Comparison of ENCODE assay signal across 23 cellular contexts in genomic region chrX:10387011-10387410, GRCh38.
A peak's percentile ranks its signal among the peaks of the same experiment; 100 is the strongest.
DNase-seq lines count a peak whose midpoint lies in the region; ATAC-seq, FAIRE-seq and TF ChIP-seq lines count a peak whose summit lies in the region.
"Had no signal": no experiment of that assay in that cellular context is flagged by ENCODE, and none has a peak within 500 bp of the region (broad histone marks: within the 10 kb centered on the region; RNA-seq: fewer than 3 reads in every experiment).

No MANE protein-coding gene starts in this region.

- TF ChIP-seq EP300 in A549 (IDR thresholded peaks at IDR 0.05), result no peak

- POLR2A ChIA-PET in A549 (lab: Yijun Ruan, JAX), result no interaction called here

- H3K4me1 ChIP-seq in A549, result no peaks in the 10 kb centered on the region
- H3K4me1 ChIP-seq in mammary epithelial cell (ENCODE audit: insufficient read depth, low read length), result no peaks in the 10 kb centered on the region
- H3K4me1 ChIP-seq: right lobe of liver, upper lobe of left lung had no signal

- H3K27me3 ChIP-seq in mammary epithelial cell (ENCODE audit: insufficient read depth, low read length), result no peaks in the 10 kb centered on the region
- H3K27me3 ChIP-seq: cardiac muscle cell, right lobe of liver, upper lobe of left lung had no signal

- no peaks in the 10 kb centered on the region for H3K9me3 ChIP-seq in A549
- H3K9me3 ChIP-seq in mammary epithelial cell (replicated peaks; ENCODE audit: insufficient read depth, low read length), result no peaks in the 10 kb centered on the region
- H3K9me3 ChIP-seq: right lobe of liver, upper lobe of left lung had no signal

- no peaks in the 10 kb centered on the region for H4K20me1 ChIP-seq in mammary epithelial cell (ENCODE audit: insufficient read depth, low read length)
- H4K20me1 ChIP-seq: BLaER1 treated with 17β-estradiol and CSF1 and Interleukin-3, amounts not matched to agents 10 nM and 100 nM had no signal

- in situ Hi-C loops in mammary epithelial cell (cut with MboI; ENCODE audit: low sequenced_read_pairs in 2 of 2) (no loop called here), ACHN (cut with HindIII; ENCODE audit: low pct_ligation_motif_present, low pct_unique_long_range_greater_than_20kb, low sequenced_read_pairs) (no loop called here)

- TF ChIP-seq CTCF in A549 (IDR thresholded peaks at IDR 0.05) (no peak), mammary epithelial cell (conservative IDR thresholded peaks at IDR 0.05 in 1 of 2, IDR thresholded peaks at IDR 0.05 in 1 of 2; ENCODE audit: extremely low read depth in 1 of 2, insufficient read depth in 1 of 2, low read depth in 1 of 2, low read length in 2 of 2) (no peak), fibroblast of villous mesenchyme (IDR thresholded peaks at IDR 0.05; ENCODE audit: insufficient read depth, low read depth, low read length) (no peak)

- dilution Hi-C loops in mammary epithelial cell (cut with HindIII; ENCODE audit: low sequenced_read_pairs), result no loop called here

- DNase-seq in A549 (ENCODE audit: low read depth in 1 of 2, low spot score in 1 of 2), result peak in 1 of 2 experiments; percentile 2
- peak; percentile 30 for DNase-seq in HCEC 1CT
- peak; percentile 55 for DNase-seq in mammary epithelial cell
- DNase-seq in fibroblast of villous mesenchyme (ENCODE audit: low read depth), result peak; percentile 62
- DNase-seq in substantia nigra (lab: John Stamatoyannopoulos, UW), result no peak
- no peak for DNase-seq in ACHN
- DNase-seq in globus pallidus (ENCODE audit: low spot score), result no peak
- DNase-seq: activated CD4-positive, alpha-beta T cell treated with anti-CD3 and anti-CD28 coated beads, Interleukin-2, amount 50 U/mL, for 48 hours; activated gamma-delta T cell treated with Interleukin-2 at 50 U/mL for 16 hours; left cardiac atrium; MM.1S; NCI-H1436; NCI-H2107; right lobe of liver; stimulated activated CD4-positive, alpha-beta T cell treated with anti-CD3 and anti-CD28 coated beads, Interleukin-15, amount 100 ng/mL, for 24 hours; stimulated activated CD8-positive, alpha-beta memory T cell treated with anti-CD3 and anti-CD28 coated beads, Interleukin-4, amount 100 ng/mL, for 48 hours; upper lobe of left lung had no signal

- H3K36me3 ChIP-seq in mammary epithelial cell (ENCODE audit: insufficient read depth, low read length), result no peaks in the 10 kb centered on the region
- H3K36me3 ChIP-seq: BLaER1 treated with 17β-estradiol and CSF1 and Interleukin-3, amounts not matched to agents 10 nM and 100 nM; cardiac muscle cell; right lobe of liver; upper lobe of left lung had no signal

- 25% methylated on average over 1 of the region's 1 CpG for WGBS in A549 (ENCODE audit: missing lambda C conversion rate)
- WGBS in mammary epithelial cell (ENCODE audit: low coverage, missing lambda C conversion rate), result 50% methylated on average over 1 of the region's 1 CpG

- H3K27ac ChIP-seq in A549 (no peak overlapping the region), mammary epithelial cell (ENCODE audit: insufficient read depth, low read depth, low read length) (no peak overlapping the region), substantia nigra (ENCODE audit: low read depth, low read length, poor library complexity, severe bottlenecking) (no peak overlapping the region)
- H3K27ac ChIP-seq: BLaER1 treated with 17β-estradiol and CSF1 and Interleukin-3, amounts not matched to agents 10 nM and 100 nM; cardiac muscle cell; right lobe of liver; SK-N-MC; upper lobe of left lung had no signal

- H3K9ac ChIP-seq in mammary epithelial cell (ENCODE audit: insufficient read depth, low read length), result no peak overlapping the region
- H3K9ac ChIP-seq: BLaER1 treated with 17β-estradiol and CSF1 and Interleukin-3, amounts not matched to agents 10 nM and 100 nM had no signal

- no TSS peak for BruUV-seq in mammary epithelial cell (replicated peaks; lab: Mats Ljungman, UMichigan)

- intact Hi-C loops in mammary epithelial cell (cut with micrococcal nuclease), result no loop called here

- H3K4me2 ChIP-seq in A549, result 0 out of 3 replicates have a peak overlapping the region, but pooled peaks have one; percentile 22
- no peak overlapping the region for H3K4me2 ChIP-seq in mammary epithelial cell (ENCODE audit: insufficient read depth, low read depth, low read length)
- H3K4me2 ChIP-seq: BLaER1 treated with 17β-estradiol and CSF1 and Interleukin-3, amounts not matched to agents 10 nM and 100 nM had no signal

- ATAC-seq in A549 (no peak), HG02571 (IDR thresholded peaks at IDR 0.05; ENCODE audit: unreplicated experiment) (no peak)
- ATAC-seq: left cardiac atrium; natural killer cell treated with Interleukin-12 subunit alpha and Interleukin-12 subunit beta and Interleukin-15 and Interleukin-18, amount 100 ng/mL, for 72 hours; right lobe of liver had no signal

- no peaks in the 10 kb centered on the region for H3K79me2 ChIP-seq in mammary epithelial cell (ENCODE audit: insufficient read depth, low read length)

- H3K4me3 ChIP-seq in A549, result no peak overlapping the region
- no peak overlapping the region for H3K4me3 ChIP-seq in mammary epithelial cell (replicated peaks in 1 of 3; ENCODE audit: insufficient read depth in 1 of 3, low read depth in 2 of 3, low read length in 3 of 3)
- no peak overlapping the region for H3K4me3 ChIP-seq in fibroblast of villous mesenchyme (ENCODE audit: low read depth, low read length)
- H3K4me3 ChIP-seq: BLaER1 treated with 17β-estradiol and CSF1 and Interleukin-3, amounts not matched to agents 10 nM and 100 nM; cardiac muscle cell; right lobe of liver; SK-N-MC; upper lobe of left lung had no signal

- H2AFZ ChIP-seq in mammary epithelial cell (ENCODE audit: low read depth, low read length), result no peak overlapping the region

- TF ChIP-seq RAD21 in A549 (conservative IDR thresholded peaks at IDR 0.05 in 1 of 2, IDR thresholded peaks at IDR 0.05 in 1 of 2), result no peak

- CTCF ChIA-PET in A549 (lab: Yijun Ruan, JAX), result no interaction called here
- CTCF ChIA-PET in mammary epithelial cell (lab: Charles Lee; ENCODE audit: low non-redundant PET), result no interaction called here

- no peak for TF ChIP-seq POLR2A in A549 (IDR thresholded peaks at IDR 0.05; ENCODE audit: low read length)

- peak; percentile 67 for FAIRE-seq in A549 (lab: Jason Lieb, UNC)
- FAIRE-seq: H54 had no signal

TF ChIP-seq in A549, 52 proteins besides CTCF, POLR2A, EP300 and RAD21:
- TF ChIP-seq RCOR1 (IDR thresholded peaks at IDR 0.05; ENCODE audit: low read depth, low read length) (no peak), ELK1 (IDR thresholded peaks at IDR 0.05; ENCODE audit: low read depth, low read length) (no peak), MYC (IDR thresholded peaks at IDR 0.05; ENCODE audit: borderline replicate concordance, low read length) (no peak), HMGXB4 (CRISPR knock-in tag; IDR thresholded peaks at IDR 0.05; ENCODE audit: borderline replicate concordance) (no peak), TFCP2L1 (CRISPR knock-in tag; IDR thresholded peaks at IDR 0.05) (no peak), SREBF2 (IDR thresholded peaks at IDR 0.05) (no peak), KDM5A (IDR thresholded peaks at IDR 0.05) (no peak), HEYL (CRISPR knock-in tag; IDR thresholded peaks at IDR 0.05) (no peak), EHMT2 (IDR thresholded peaks at IDR 0.05; ENCODE audit: low read depth) (no peak), NFE2L2 (conservative IDR thresholded peaks at IDR 0.05; ENCODE audit: low read length) (no peak), CHD2 (IDR thresholded peaks at IDR 0.05; ENCODE audit: low read length, partially characterized antibody) (no peak), TP53 (CRISPR knock-in tag; IDR thresholded peaks at IDR 0.05) (no peak), CBX8 (IDR thresholded peaks at IDR 0.05) (no peak), PBX3 (IDR thresholded peaks at IDR 0.05) (no peak), KDM1A (IDR thresholded peaks at IDR 0.05; ENCODE audit: low read depth) (no peak), NPAS2 (CRISPR knock-in tag; IDR thresholded peaks at IDR 0.05; ENCODE audit: borderline replicate concordance) (no peak), FOSL2 (IDR thresholded peaks at IDR 0.05) (no peak), FOSL2 (CRISPR knock-in tag; IDR thresholded peaks at IDR 0.05) (no peak), PHF8 (IDR thresholded peaks at IDR 0.05; ENCODE audit: borderline replicate concordance, low read depth) (no peak), ZC3H11A (IDR thresholded peaks at IDR 0.05) (no peak)
TF ChIP-seq in A549: peak in this region for 0.

Comparison
In these comparisons a context has a peak if more than half of its experiments do, and no peak if none do; other contexts are left out.
1. DNase-seq: peak in HCEC 1CT (single experiment), mammary epithelial cell (single experiment) and fibroblast of villous mesenchyme (single experiment); none in substantia nigra (0 of 49), ACHN (single experiment) and globus pallidus (single experiment).